Comparison of ENCODE assay signal across 14 cellular contexts in the genomic region with DNA sequence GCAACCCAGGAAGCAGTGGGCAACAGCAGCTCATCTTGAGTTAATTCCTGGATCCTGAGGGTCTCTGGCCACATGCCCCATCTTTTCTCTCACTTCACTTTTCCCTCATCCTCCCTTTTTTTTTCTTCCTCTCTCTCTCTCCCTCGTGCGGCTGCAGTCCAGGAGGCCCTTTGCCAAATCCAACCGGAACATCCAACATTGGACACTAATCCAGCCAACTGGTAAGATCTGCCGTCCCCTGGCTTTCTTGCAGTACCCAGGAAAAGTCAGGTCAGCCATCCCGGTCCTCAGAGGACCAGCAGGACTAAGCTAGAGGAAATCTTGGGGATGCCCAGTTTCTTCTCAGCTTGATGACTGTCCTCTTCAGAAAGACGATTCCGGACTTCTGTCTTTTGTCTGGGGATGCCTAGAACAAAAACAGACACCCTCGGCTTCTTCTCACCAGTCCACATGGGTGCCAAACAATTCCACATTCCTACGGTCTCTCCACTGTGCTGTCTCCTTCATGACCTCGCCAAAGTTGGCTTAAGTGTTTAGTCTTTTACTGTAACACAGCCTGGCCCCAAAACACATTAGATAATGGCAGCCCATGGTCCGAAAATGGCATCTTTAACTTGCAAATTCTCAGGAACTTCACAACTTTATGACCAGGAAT.
"Had no signal": no experiment of that assay in that cellular context is flagged by ENCODE, and none has a peak within 500 bp of the region (broad histone marks: within the 10 kb centered on the region; RNA-seq: fewer than 3 reads in every experiment).

No MANE protein-coding gene starts in this region.

- H3K27me3 Mint-ChIP-seq: activated CD4-positive, alpha-beta T cell treated with anti-CD3 and anti-CD28 coated beads, Interleukin-2, amount 10 ng/mL, durations not matched to agents 24 days and 14 days; activated CD8-positive, alpha-beta T cell treated with anti-CD3 and anti-CD28 coated beads for 36 hours; activated naive CD4-positive, alpha-beta T cell treated with anti-CD3 and anti-CD28 coated beads, Interleukin-2, amount 10 ng/mL, durations not matched to agents 7 days and 5 days; effector memory CD8-positive, alpha-beta T cell had no signal

- H3K27ac Mint-ChIP-seq: activated CD4-positive, alpha-beta T cell treated with anti-CD3 and anti-CD28 coated beads, Interleukin-2, amount 10 ng/mL, durations not matched to agents 24 days and 14 days; activated CD8-positive, alpha-beta T cell treated with anti-CD3 and anti-CD28 coated beads for 36 hours; activated naive CD4-positive, alpha-beta T cell treated with anti-CD3 and anti-CD28 coated beads, Interleukin-2, amount 10 ng/mL, durations not matched to agents 7 days and 5 days; activated T-helper 2 cell treated with anti-CD3 and anti-CD28 coated beads, Interferon-gamma antibody, Interleukin-2, Interleukin-4, amounts not matched to agents 10 μg/mL and 5 μg/mL and 100 μg/mL, durations not matched to agents 14 hours and 24 hours and 36 hours; T-helper 1 cell treated with Interleukin-12 subunit alpha and Interleukin-12 subunit beta and Interleukin-4 antibody, amounts not matched to agents 30 μg/mL and 1 μg/mL, for 36 hours had no signal

- ATAC-seq: activated CD8-positive, alpha-beta T cell treated with anti-CD3 and anti-CD28 coated beads for 36 hours; effector memory CD8-positive, alpha-beta T cell had no signal

- DNase-seq: activated CD4-positive, alpha-beta T cell treated with anti-CD3 and anti-CD28 coated beads, Interleukin-2, amount 10 ng/mL, durations not matched to agents 24 days and 14 days; activated CD8-positive, alpha-beta T cell treated with anti-CD3 and anti-CD28 coated beads for 36 hours; activated naive CD4-positive, alpha-beta T cell treated with anti-CD3 and anti-CD28 coated beads, Interleukin-2, amount 10 ng/mL, durations not matched to agents 7 days and 5 days; activated T-cell treated with anti-CD3 and anti-CD28 coated beads, Interleukin-2, amount 50 U/mL, for 1 hour; effector memory CD8-positive, alpha-beta T cell; hippocampal formation; mammary epithelial cell; midbrain; ovary; stimulated activated naive CD4-positive, alpha-beta T cell treated with Interleukin-2 at 50 U/mL for 16 hours; transverse colon had no signal

- H3K9me3 ChIP-seq: ovary, transverse colon, vagina had no signal

- H3K27me3 ChIP-seq: ovary, transverse colon, vagina had no signal

- H3K27ac ChIP-seq: ovary, transverse colon, vagina had no signal

- H3K36me3 ChIP-seq: ovary, transverse colon, vagina had no signal

- H3K9me3 Mint-ChIP-seq: effector memory CD8-positive, alpha-beta T cell had no signal

- H3K4me3 ChIP-seq: ovary, transverse colon, vagina had no signal

- H3K4me3 Mint-ChIP-seq: activated CD4-positive, alpha-beta T cell treated with anti-CD3 and anti-CD28 coated beads, Interleukin-2, amount 10 ng/mL, durations not matched to agents 24 days and 14 days; activated CD8-positive, alpha-beta T cell treated with anti-CD3 and anti-CD28 coated beads for 36 hours; activated naive CD4-positive, alpha-beta T cell treated with anti-CD3 and anti-CD28 coated beads, Interleukin-2, amount 10 ng/mL, durations not matched to agents 7 days and 5 days; effector memory CD8-positive, alpha-beta T cell; T-helper 1 cell treated with Interleukin-12 subunit alpha and Interleukin-12 subunit beta and Interleukin-4 antibody, amounts not matched to agents 30 μg/mL and 1 μg/mL, for 36 hours had no signal
